Comparison of ENCODE assay signal across 8 cellular contexts in the genomic region with DNA sequence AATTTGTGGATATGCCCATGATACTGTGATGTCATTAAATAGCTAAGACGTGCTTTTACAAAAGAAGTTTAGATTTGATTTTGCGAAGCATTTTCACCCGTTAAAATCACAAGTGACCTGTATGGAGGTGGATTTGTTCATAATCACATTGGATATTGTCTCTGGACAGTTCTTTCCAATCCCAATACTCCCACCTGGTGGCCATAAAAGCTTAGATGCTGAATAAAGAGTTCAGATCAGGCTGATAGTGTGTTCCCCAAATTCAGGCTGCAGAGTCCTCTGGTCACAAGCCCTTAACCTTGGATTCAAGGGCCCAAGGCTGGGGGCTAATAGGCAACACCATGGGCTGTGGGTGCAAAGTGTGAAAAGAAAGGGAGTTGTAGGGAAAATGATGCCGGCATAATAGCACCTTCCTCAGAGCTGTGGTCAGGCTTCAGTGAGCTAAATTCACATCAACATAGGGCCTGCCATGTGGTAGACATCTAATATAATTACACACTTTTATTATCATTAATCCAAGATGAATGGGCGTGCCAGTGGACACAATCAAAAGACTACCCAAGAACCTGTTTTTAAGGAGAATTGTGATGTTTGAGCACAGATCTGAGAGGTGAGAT. TPM values are rescaled to one million over a fixed set of nuclear protein-coding genes. Genes with fewer than 3 reads are reported as not detected.
DNase-seq lines count a peak whose midpoint lies in the region; ATAC-seq and TF ChIP-seq lines count a peak whose summit lies in the region.

No MANE protein-coding gene starts in this region.

- TF ChIP-seq CTCF in colonic mucosa (IDR thresholded peaks at IDR 0.05), result peak; percentile 26

- no peaks in the 10 kb centered on the region for H3K9me3 ChIP-seq in colonic mucosa

- H3K36me3 ChIP-seq in colonic mucosa, result no peaks in the 10 kb centered on the region

- no peak overlapping the region for H3K4me3 ChIP-seq in colonic mucosa

- no peaks in the 10 kb centered on the region for H3K4me1 ChIP-seq in colonic mucosa

- ATAC-seq in GM19324 (IDR thresholded peaks at IDR 0.05; ENCODE audit: low FRiP score, unreplicated experiment), result no peak

- no peak overlapping the region for H3K9ac ChIP-seq in colonic mucosa (ENCODE audit: low read depth in 2 of 2, low read length in 2 of 2)

- no peaks in the 10 kb centered on the region for H3K27me3 ChIP-seq in colonic mucosa

- peak; percentile 11 to 24 for DNase-seq in activated CD4-positive, alpha-beta T cell treated with anti-CD3 and anti-CD28 coated beads for 4 hours
- no peak for DNase-seq in activated CD4-positive, alpha-beta T cell treated with anti-CD3 and anti-CD28 coated beads, Interleukin-2, amount 50 U/mL, for 1 hour
- peak; percentile 45 for DNase-seq in HCEC 1CT
- peak; percentile 59 for DNase-seq in OCI-M1 (lab: John Stamatoyannopoulos, UW)
- DNase-seq in colonic mucosa, result peak; percentile 25
- peak; percentile 45 for DNase-seq in mucosa of gallbladder (ENCODE audit: low spot score)
- DNase-seq in posterior cingulate gyrus, result no peak

- no peak overlapping the region for H3K27ac ChIP-seq in colonic mucosa

- intact Hi-C loops in colonic mucosa (cut with DNase I) (loop anchor here (10.0 kb wide), 1 partner anchor 252 kb away; no protein-coding TSS in a partner anchor), posterior cingulate gyrus (cut with DNase I) (loop anchor here (5.0 to 10.0 kb wide), 2 partner anchors 275 to 362 kb away; no protein-coding TSS in a partner anchor)

RNA-seq across cellular contexts. Expression of a gene that starts 28.1 kb away (rescaled TPM):
- total RNA-seq in colonic mucosa (under 1 TPM in 1 of 2 donors, not detected in 1; 0.21 TPM), mucosa of gallbladder (not detected)

RNA-seq across cellular contexts. Expression of a gene that starts 40.1 kb away (rescaled TPM):
- 100 to 1,000 TPM in 1 of 2 donors, 10 to 100 TPM in 1; 88.4 to 122 TPM for total RNA-seq in colonic mucosa
- 327 TPM for total RNA-seq in mucosa of gallbladder

Comparison
In these comparisons a context has a peak if more than half of its experiments do, and no peak if none do; other contexts are left out.
1. DNase-seq: peak in activated CD4-positive, alpha-beta T cell treated with anti-CD3 and anti-CD28 coated beads for 4 hours (2 of 2), HCEC 1CT (single experiment), OCI-M1 (single experiment), colonic mucosa (single experiment) and mucosa of gallbladder (single experiment); none in activated CD4-positive, alpha-beta T cell treated with anti-CD3 and anti-CD28 coated beads, Interleukin-2, amount 50 U/mL, for 1 hour (single experiment) and posterior cingulate gyrus (0 of 10).